Comparison of ENCODE assay signal across 9 cellular contexts in the genomic region with DNA sequence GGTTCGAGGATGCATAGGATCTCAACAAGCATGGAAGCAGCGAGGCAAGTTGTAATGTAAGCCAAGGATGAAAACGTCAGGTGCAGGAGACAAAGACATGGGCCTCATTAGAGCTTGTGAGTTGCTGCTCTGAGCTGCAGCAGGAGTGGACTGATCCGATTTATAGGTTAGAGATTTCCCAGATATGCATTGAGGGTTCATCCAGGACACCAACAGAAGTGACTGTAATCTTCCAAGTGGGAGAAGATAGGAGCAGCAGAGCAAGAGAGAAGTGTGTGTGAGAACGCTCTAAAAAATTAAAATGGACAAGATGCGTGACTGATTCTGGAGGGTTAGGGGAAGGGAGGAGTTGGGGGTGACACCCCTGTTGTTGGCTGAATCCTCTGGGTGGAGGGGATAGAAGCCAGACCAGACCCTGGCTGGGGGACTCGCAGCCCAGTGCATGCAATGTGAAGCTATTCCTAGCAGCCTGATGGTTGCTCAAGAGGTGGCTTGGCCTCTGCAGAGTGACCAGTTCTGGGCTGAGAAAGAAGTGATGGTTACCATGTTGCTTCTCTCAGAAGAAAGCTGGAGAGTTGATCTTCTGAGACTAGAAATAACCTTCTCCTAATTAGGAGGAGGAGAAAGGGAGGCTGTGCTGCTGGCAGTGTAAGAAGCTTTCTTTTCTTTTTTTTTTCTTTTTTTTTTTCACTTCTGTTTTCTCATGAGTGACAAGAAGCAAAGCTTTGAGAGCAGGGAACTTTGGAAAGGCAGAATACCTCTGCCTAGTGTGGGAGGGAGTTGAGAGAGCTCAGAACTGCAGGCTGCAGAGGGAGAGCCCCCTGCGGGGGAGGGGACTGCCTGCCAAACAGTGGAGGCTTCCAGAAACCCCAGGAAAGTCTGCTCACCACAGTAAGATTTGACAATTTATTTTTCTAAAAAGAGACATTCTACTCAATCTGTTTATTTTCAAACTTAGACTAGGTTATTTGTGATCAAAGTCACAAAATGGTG.
A peak's percentile ranks its signal among the peaks of the same experiment; 100 is the strongest.
DNase-seq lines count a peak whose midpoint lies in the region; ATAC-seq and TF ChIP-seq lines count a peak whose summit lies in the region.
"Had no signal": no experiment of that assay in that cellular context is flagged by ENCODE, and none has a peak within 500 bp of the region (broad histone marks: within the 10 kb centered on the region; RNA-seq: fewer than 3 reads in every experiment).

No MANE protein-coding gene starts in this region.

- no peaks in the 10 kb centered on the region for H3K36me3 Mint-ChIP-seq in CD8-positive, alpha-beta T cell

- H3K9me3 Mint-ChIP-seq in CD8-positive, alpha-beta T cell = no peaks in the 10 kb centered on the region

- TF ChIP-seq CTCF in CD8-positive, alpha-beta T cell (IDR thresholded peaks at IDR 0.05) = no peak

- H3K27ac ChIP-seq in CD8-positive, alpha-beta T cell (ENCODE audit: low read depth, low read length) = no peak overlapping the region

- intact Hi-C loops in head of caudate nucleus (cut with DNase I) = loop anchor here (5.0 to 10.0 kb wide), 2 partner anchors 720 to 993 kb away; no protein-coding TSS in a partner anchor
- intact Hi-C loops in CD8-positive, alpha-beta T cell (cut with DNase I, micrococcal nuclease) = no loop called here

- DNase-seq in CD1c-positive myeloid dendritic cell (ENCODE audit: extremely low spot score) = peak; percentile 42
- DNase-seq in head of caudate nucleus = peak in 29 of 42 donors; percentile 16 to 72 (median 30)
- no peak for DNase-seq in GM19238 (ENCODE audit: insufficient read length, low spot score)
- DNase-seq in CD8-positive, alpha-beta T cell = no peak
- DNase-seq in MG63 = no peak
- DNase-seq: effector memory CD4-positive, alpha-beta T cell had no signal

- H3K4me1 ChIP-seq in CD8-positive, alpha-beta T cell (ENCODE audit: insufficient read depth, low read length) = peaks cover 11% of the 10 kb centered on the region

- H3K36me3 ChIP-seq in CD8-positive, alpha-beta T cell (ENCODE audit: insufficient read depth, low read length) = no peaks in the 10 kb centered on the region
- H3K36me3 ChIP-seq in MG63 = no peaks in the 10 kb centered on the region

- H3K27me3 ChIP-seq in CD8-positive, alpha-beta T cell (ENCODE audit: insufficient read depth, low read length) = no peaks in the 10 kb centered on the region
- H3K27me3 ChIP-seq in MG63 = no peaks in the 10 kb centered on the region

- no peak overlapping the region for H3K4me3 Mint-ChIP-seq in CD8-positive, alpha-beta T cell

- H3K27me3 Mint-ChIP-seq in CD8-positive, alpha-beta T cell (ENCODE audit: low read depth) = no peaks in the 10 kb centered on the region

- H3K9me3 ChIP-seq in CD8-positive, alpha-beta T cell (ENCODE audit: low read length) = no peaks in the 10 kb centered on the region
- H3K9me3 ChIP-seq in MG63 = no peaks in the 10 kb centered on the region

- POLR2A ChIA-PET in CD8-positive, alpha-beta T cell (lab: Charles Lee) = no interaction called here

- CTCF ChIA-PET in CD8-positive, alpha-beta T cell (lab: Charles Lee) = no interaction called here

- H3K27ac Mint-ChIP-seq in CD8-positive, alpha-beta T cell = no peak overlapping the region

- H3K4me3 ChIP-seq in CD8-positive, alpha-beta T cell (ENCODE audit: low read depth, low read length) = no peak overlapping the region
- H3K4me3 ChIP-seq in MG63 = no peak overlapping the region

- H3K4me1 Mint-ChIP-seq in CD8-positive, alpha-beta T cell (ENCODE audit: low read depth) = peaks cover 29% of the 10 kb centered on the region

- ATAC-seq in GM19372 (IDR thresholded peaks at IDR 0.05; ENCODE audit: low read depth, unreplicated experiment) = peak; percentile 51
- peak; percentile 69 for ATAC-seq in HG03575 (IDR thresholded peaks at IDR 0.05; ENCODE audit: extremely low read depth, insufficient number of reproducible peaks, low FRiP score, unreplicated experiment)
- no peak for ATAC-seq in HG02981 (IDR thresholded peaks at IDR 0.05; ENCODE audit: unreplicated experiment)
- no peak for ATAC-seq in CD8-positive, alpha-beta T cell

Comparison
In these comparisons a context has a peak if more than half of its experiments do, and no peak if none do; other contexts are left out.
1. DNase-seq: peak in CD1c-positive myeloid dendritic cell (single experiment) and head of caudate nucleus (29 of 42); none in GM19238 (single experiment), CD8-positive, alpha-beta T cell (0 of 7) and MG63 (single experiment).
2. ATAC-seq: peak in GM19372 (single experiment) and HG03575 (single experiment); none in HG02981 (single experiment) and CD8-positive, alpha-beta T cell (single experiment).